In genomic region chr3:136196401-136197158, GRCh38 we compare ENCODE assay signal across 1 cellular context.
A peak's percentile ranks its signal among the peaks of the same experiment; 100 is the strongest.
TF ChIP-seq lines count a peak whose summit lies in the region.

No MANE protein-coding gene starts in this region.

TF ChIP-seq in HepG2, 621 proteins besides CTCF, POLR2A, EP300 and RAD21 (continued from another document and continues in another):
- TF ChIP-seq ZNF142 (CRISPR knock-in tag; IDR thresholded peaks at IDR 0.05) (peak; percentile 97), ZBTB37 (CRISPR knock-in tag; IDR thresholded peaks at IDR 0.05) (peak; percentile 80), CC2D1A (CRISPR knock-in tag; IDR thresholded peaks at IDR 0.05) (peak; percentile 98), ZNF354B (CRISPR knock-in tag; IDR thresholded peaks at IDR 0.05) (peak; percentile 74), MIER2 (CRISPR knock-in tag; IDR thresholded peaks at IDR 0.05) (peak; percentile 74; the same call in 1 of the 2 replicates), ZBTB46 (CRISPR knock-in tag; IDR thresholded peaks at IDR 0.05; ENCODE audit: borderline replicate concordance) (no peak), RFXANK (CRISPR knock-in tag; IDR thresholded peaks at IDR 0.05) (peak; percentile 28; the same call in 1 of the 2 replicates), ONECUT2 (CRISPR knock-in tag; IDR thresholded peaks at IDR 0.05) (peak; percentile 48), FOXA1 (IDR thresholded peaks at IDR 0.05) (no peak), FOXA1 (CRISPR knock-in tag; IDR thresholded peaks at IDR 0.05) (no peak; the same call in 1 of the 2 replicates), HCFC1 (IDR thresholded peaks at IDR 0.05; ENCODE audit: low read depth, low read length) (no peak), ZSCAN29 (CRISPR knock-in tag; conservative IDR thresholded peaks at IDR 0.05) (peak; percentile 37; the same call in 1 of the 2 replicates), THAP8 (CRISPR knock-in tag; IDR thresholded peaks at IDR 0.05; ENCODE audit: borderline replicate concordance) (peak; percentile 90; the same call in 1 of the 2 replicates), ZNF883 (CRISPR knock-in tag; IDR thresholded peaks at IDR 0.05; ENCODE audit: not compliant biosample characterization) (peak; percentile 93), RBM22 (optimal IDR thresholded peaks at IDR 0.05; ENCODE audit: low read length) (peak; percentile 82), IKZF4 (CRISPR knock-in tag; IDR thresholded peaks at IDR 0.05; ENCODE audit: borderline replicate concordance, low read depth, not compliant biosample characterization) (peak; percentile 87), MED13 (CRISPR knock-in tag; IDR thresholded peaks at IDR 0.05) (peak; percentile 88), ZBTB7A (CRISPR knock-in tag; IDR thresholded peaks at IDR 0.05) (peak; percentile 70), YEATS2 (CRISPR knock-in tag; IDR thresholded peaks at IDR 0.05; ENCODE audit: borderline replicate concordance) (peak; percentile 80), ZNF639 (CRISPR knock-in tag; conservative IDR thresholded peaks at IDR 0.05) (peak; percentile 79), DNMT3B (CRISPR knock-in tag; conservative IDR thresholded peaks at IDR 0.05) (no peak; the same call in 1 of the 2 replicates), ZNF670 (CRISPR knock-in tag; IDR thresholded peaks at IDR 0.05; ENCODE audit: borderline replicate concordance) (peak; percentile 92), ZSCAN5A (CRISPR knock-in tag; IDR thresholded peaks at IDR 0.05; ENCODE audit: borderline replicate concordance) (peak; percentile 96), ZNF280B (CRISPR knock-in tag; IDR thresholded peaks at IDR 0.05; ENCODE audit: borderline replicate concordance) (peak; percentile 82), ZSCAN12 (CRISPR knock-in tag; IDR thresholded peaks at IDR 0.05) (peak; percentile 91; the same call in 1 of the 2 replicates), ZNF33A (CRISPR knock-in tag; IDR thresholded peaks at IDR 0.05; ENCODE audit: borderline replicate concordance) (peak; percentile 24; the same call in 1 of the 2 replicates), ZNF276 (CRISPR knock-in tag; IDR thresholded peaks at IDR 0.05; ENCODE audit: low read depth) (peak; percentile 90; the same call in 1 of the 2 replicates), MYNN (CRISPR knock-in tag; IDR thresholded peaks at IDR 0.05; ENCODE audit: low read depth) (no peak), TP53 (CRISPR knock-in tag; conservative IDR thresholded peaks at IDR 0.05) (peak; percentile 91), ZBTB20 (CRISPR knock-in tag; IDR thresholded peaks at IDR 0.05; ENCODE audit: borderline replicate concordance, low read depth) (peak; percentile 94; the same call in 1 of the 2 replicates), ZNF674 (CRISPR knock-in tag; IDR thresholded peaks at IDR 0.05; ENCODE audit: low read depth) (no peak), STAT5B (CRISPR knock-in tag; IDR thresholded peaks at IDR 0.05) (peak; percentile 37; the same call in 1 of the 2 replicates), ARNT (IDR thresholded peaks at IDR 0.05) (no peak), REL (CRISPR knock-in tag; conservative IDR thresholded peaks at IDR 0.05) (peak; percentile 91; the same call in 1 of the 2 replicates), ZHX2 (IDR thresholded peaks at IDR 0.05; ENCODE audit: low read depth) (peak; percentile 66; the same call in 1 of the 2 replicates), ZHX2 (CRISPR knock-in tag; IDR thresholded peaks at IDR 0.05; ENCODE audit: borderline replicate concordance) (peak; percentile 96), ZC3H13 (CRISPR knock-in tag; IDR thresholded peaks at IDR 0.05) (peak; percentile 96)
